13 cellular contexts compared by ENCODE assay signal in genomic region chr2:207534390-207534789, GRCh38. TPM values are rescaled to one million over a fixed set of nuclear protein-coding genes. Genes with fewer than 3 reads are reported as not detected.
DNase-seq lines count a peak whose midpoint lies in the region; ATAC-seq, FAIRE-seq and TF ChIP-seq lines count a peak whose summit lies in the region.
"Had no signal": no experiment of that assay in that cellular context is flagged by ENCODE, and none has a peak within 500 bp of the region (broad histone marks: within the 10 kb centered on the region; RNA-seq: fewer than 3 reads in every experiment).

No MANE protein-coding gene starts in this region.

- TF ChIP-seq EP300 in A549 (IDR thresholded peaks at IDR 0.05): no peak

- no peak for TF ChIP-seq CTCF in A549 (IDR thresholded peaks at IDR 0.05)
- no peak for TF ChIP-seq CTCF in CD8-positive, alpha-beta T cell (IDR thresholded peaks at IDR 0.05)

- H3K27ac Mint-ChIP-seq in CD8-positive, alpha-beta T cell: peak overlapping the region; percentile 86
- peak overlapping the region; percentile 87 for H3K27ac Mint-ChIP-seq in activated naive CD8-positive, alpha-beta T cell
- peak overlapping the region; percentile 64 to 100 (median 88) for H3K27ac Mint-ChIP-seq in naive thymus-derived CD8-positive, alpha-beta T cell

- no peak for DNase-seq in A549 (ENCODE audit: low read depth in 1 of 2, low spot score in 1 of 2)
- DNase-seq in CD8-positive, alpha-beta T cell: no peak
- no peak for DNase-seq in naive thymus-derived CD8-positive, alpha-beta T cell
- no peak for DNase-seq in SW480 (ENCODE audit: low spot score)
- no peak for DNase-seq in NCI-H526 (lab: John Stamatoyannopoulos, UW)
- DNase-seq: Caco-2, cortex of kidney, islet precursor cell, NCI-H2227 treated with DMSO at 0.1 percent for 48 hours had no signal

- intact Hi-C loops in CD8-positive, alpha-beta T cell (cut with DNase I, micrococcal nuclease): loop anchor here in 1 of 2 experiments (5.0 kb wide), 1 partner anchor 718 kb away; no protein-coding TSS in a partner anchor

- H3K4me3 ChIP-seq in A549: no peak overlapping the region
- no peak overlapping the region for H3K4me3 ChIP-seq in CD8-positive, alpha-beta T cell (ENCODE audit: low read depth, low read length)

- WGBS in A549 (ENCODE audit: missing lambda C conversion rate): 87% methylated on average over 5 of the region's 5 CpGs

- POLR2A ChIA-PET in A549 (lab: Yijun Ruan, JAX): no interaction called here
- POLR2A ChIA-PET in CD8-positive, alpha-beta T cell (lab: Charles Lee): interaction anchor here (0.5 to 4.1 kb wide), 2 partner anchors 14 to 91 kb away, joined by 3 to 19 read pairs; partner anchors contain the start of gene METTL21A
- POLR2A ChIA-PET in naive thymus-derived CD8-positive, alpha-beta T cell (lab: Charles Lee): interaction anchor here (0.5 to 6.1 kb wide), 4 partner anchors 13 to 177 kb away, joined by 3 to 34 read pairs (median 12); partner anchors contain the start of genes CCNYL1 and METTL21A

- H3K9me3 ChIP-seq in A549: no peaks in the 10 kb centered on the region
- no peaks in the 10 kb centered on the region for H3K9me3 ChIP-seq in CD8-positive, alpha-beta T cell (ENCODE audit: low read length)
- H3K9me3 ChIP-seq: Caco-2 had no signal

- no peaks in the 10 kb centered on the region for H3K36me3 ChIP-seq in CD8-positive, alpha-beta T cell (ENCODE audit: insufficient read depth, low read length)

- no peaks in the 10 kb centered on the region for H3K9me3 Mint-ChIP-seq in CD8-positive, alpha-beta T cell
- no peaks in the 10 kb centered on the region for H3K9me3 Mint-ChIP-seq in activated naive CD8-positive, alpha-beta T cell (ENCODE audit: low read depth)
- H3K9me3 Mint-ChIP-seq in naive thymus-derived CD8-positive, alpha-beta T cell: peaks cover 0 to 2% (median 0%) of the 10 kb centered on the region in 9 donors
- H3K9me3 Mint-ChIP-seq: WTC11 had no signal

- CTCF ChIA-PET in A549 (lab: Yijun Ruan, JAX): interaction anchor here (0.9 to 1.5 kb wide), 2 partner anchors 47 to 92 kb away, joined by 3 to 4 read pairs; no protein-coding TSS in a partner anchor
- CTCF ChIA-PET in CD8-positive, alpha-beta T cell (lab: Charles Lee): interaction anchor here (0.8 kb wide), 1 partner anchor 92 kb away, joined by 3 read pairs; no protein-coding TSS in a partner anchor

- no peak for ATAC-seq in A549
- ATAC-seq in CD8-positive, alpha-beta T cell: no peak
- ATAC-seq in naive thymus-derived CD8-positive, alpha-beta T cell: no peak
- ATAC-seq in HG03196 (IDR thresholded peaks at IDR 0.05; ENCODE audit: unreplicated experiment): no peak
- ATAC-seq in HG03457 (IDR thresholded peaks at IDR 0.05; ENCODE audit: unreplicated experiment): no peak
- ATAC-seq: WTC11 had no signal

- H3K4me2 ChIP-seq in A549: peak overlapping the region; percentile 82; the same call in 1 of the 3 replicates

- H3K27me3 ChIP-seq in CD8-positive, alpha-beta T cell (ENCODE audit: insufficient read depth, low read length): no peaks in the 10 kb centered on the region

- H3K27me3 Mint-ChIP-seq in CD8-positive, alpha-beta T cell (ENCODE audit: low read depth): no peaks in the 10 kb centered on the region
- no peaks in the 10 kb centered on the region for H3K27me3 Mint-ChIP-seq in activated naive CD8-positive, alpha-beta T cell
- peaks cover 0 to 4% (median 0%) of the 10 kb centered on the region in 5 donors for H3K27me3 Mint-ChIP-seq in naive thymus-derived CD8-positive, alpha-beta T cell

- TF ChIP-seq RAD21 in A549 (conservative IDR thresholded peaks at IDR 0.05 in 1 of 2, IDR thresholded peaks at IDR 0.05 in 1 of 2): no peak

- FAIRE-seq in A549 (lab: Jason Lieb, UNC): no peak

- H3K27ac ChIP-seq in A549: peak overlapping the region in 1 of 2 experiments; percentile 49; a peak in 2 of 6 replicates
- no peak overlapping the region for H3K27ac ChIP-seq in CD8-positive, alpha-beta T cell (ENCODE audit: low read depth, low read length)

- no peak for TF ChIP-seq POLR2A in A549 (IDR thresholded peaks at IDR 0.05; ENCODE audit: low read length)

- peak overlapping the region; percentile 11 for H3K4me3 Mint-ChIP-seq in CD8-positive, alpha-beta T cell
- H3K4me3 Mint-ChIP-seq in activated naive CD8-positive, alpha-beta T cell: peak overlapping the region; percentile 63
- H3K4me3 Mint-ChIP-seq in naive thymus-derived CD8-positive, alpha-beta T cell: peak overlapping the region in 6 of 10 donors; percentile 14 to 67 (median 45)
- H3K4me3 Mint-ChIP-seq: WTC11 had no signal

- peaks cover 19% of the 10 kb centered on the region for H3K36me3 Mint-ChIP-seq in CD8-positive, alpha-beta T cell
- peaks cover 6% of the 10 kb centered on the region for H3K36me3 Mint-ChIP-seq in activated naive CD8-positive, alpha-beta T cell
- peaks cover 0 to 4% (median 3%) of the 10 kb centered on the region in 3 donors for H3K36me3 Mint-ChIP-seq in naive thymus-derived CD8-positive, alpha-beta T cell

- H3K4me1 ChIP-seq in A549: peaks cover 37% of the 10 kb centered on the region
- peaks cover 62% of the 10 kb centered on the region for H3K4me1 ChIP-seq in CD8-positive, alpha-beta T cell (ENCODE audit: insufficient read depth, low read length)

- H3K4me1 Mint-ChIP-seq in CD8-positive, alpha-beta T cell (ENCODE audit: low read depth): peaks cover 63% of the 10 kb centered on the region
- H3K4me1 Mint-ChIP-seq in activated naive CD8-positive, alpha-beta T cell (ENCODE audit: low read depth): peaks cover 60% of the 10 kb centered on the region
- peaks cover 18 to 74% (median 58%) of the 10 kb centered on the region in 4 donors for H3K4me1 Mint-ChIP-seq in naive thymus-derived CD8-positive, alpha-beta T cell

TF ChIP-seq in A549, 52 proteins besides CTCF, POLR2A, EP300 and RAD21:
- no peak for TF ChIP-seq RNF2 (IDR thresholded peaks at IDR 0.05; ENCODE audit: borderline replicate concordance, low read depth)
- TF ChIP-seq ZNF302 (CRISPR knock-in tag; IDR thresholded peaks at IDR 0.05): no peak
- TF ChIP-seq ATOH8 (CRISPR knock-in tag; IDR thresholded peaks at IDR 0.05; ENCODE audit: low read depth): no peak
- TF ChIP-seq USF2 (IDR thresholded peaks at IDR 0.05): no peak
- no peak for TF ChIP-seq BHLHE40 (IDR thresholded peaks at IDR 0.05; ENCODE audit: low read depth, low read length)
- no peak for TF ChIP-seq REST (IDR thresholded peaks at IDR 0.05)
- TF ChIP-seq E2F6 (IDR thresholded peaks at IDR 0.05; ENCODE audit: borderline replicate concordance, low read depth): no peak
- no peak for TF ChIP-seq NR3C1 (IDR thresholded peaks at IDR 0.05)
TF ChIP-seq in A549: peak in this region for 0.

RNA-seq across cellular contexts. Expression of gene CREB1, which starts 4.6 kb away (rescaled TPM):
- polyA plus RNA-seq in A549 (2011; rRNA removed) (42.4 and 42.5 TPM in 2 replicates), A549 (2017; fragmentation: RNase III; extraction: RNeasy Plus Mini Kit Qiagen cat#74134 plus additional on column Dnase treatment) (14.3 to 14.7 TPM (median 14.6 TPM) in 3 replicates)
- polyA plus RNA-seq in A549 (2012; cell fraction: cytosol; rRNA removed): 16.1 and 22.3 TPM in 2 replicates
- polyA plus RNA-seq in A549 (2012; cell fraction: nucleus; rRNA removed): 8.7 and 10.5 TPM in 2 replicates
- 128 and 198 TPM in 2 replicates for polyA minus RNA-seq in A549 (2011; rRNA and poly(A)+ RNA removed)
- total RNA-seq in CD8-positive, alpha-beta T cell: 10 to 100 TPM; 43.9 to 51.4 TPM
- 100 to 1,000 TPM; 135 to 149 TPM for total RNA-seq in naive thymus-derived CD8-positive, alpha-beta T cell
- 10 to 100 TPM; 58.5 to 71.4 (median 63.3) TPM for polyA plus RNA-seq in naive thymus-derived CD8-positive, alpha-beta T cell

Comparison
In these comparisons a context has a peak if more than half of its experiments do, and no peak if none do; other contexts are left out.
1. H3K4me3 Mint-ChIP-seq: peak in every context shown above with its lines; median percentile 63 in activated naive CD8-positive, alpha-beta T cell; 45 in naive thymus-derived CD8-positive, alpha-beta T cell; 11 in CD8-positive, alpha-beta T cell.